ENCODE assay signal across 13 cellular contexts in the genomic region with DNA sequence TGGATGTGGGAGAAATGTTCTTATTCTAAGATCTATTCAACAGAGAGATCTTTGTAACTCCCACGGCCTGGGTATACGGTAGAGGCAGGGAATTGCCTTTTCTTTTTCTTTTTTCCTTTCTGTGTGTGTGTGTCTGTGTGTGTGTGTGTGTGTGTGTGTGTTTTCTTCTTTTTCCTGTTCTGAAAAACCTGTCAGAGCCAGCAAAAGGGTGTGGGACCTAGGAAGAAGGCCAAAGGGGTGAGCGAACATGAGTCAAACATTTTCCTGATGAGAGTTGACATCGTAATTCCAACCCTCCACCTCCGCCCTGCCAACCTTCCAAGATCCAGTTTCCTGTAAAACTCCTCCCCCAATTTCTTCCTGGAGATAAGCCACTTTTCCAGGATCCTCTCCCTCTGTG. TPM values are rescaled to one million over a fixed set of nuclear protein-coding genes. Genes with fewer than 3 reads are reported as not detected.
DNase-seq lines count a peak whose midpoint lies in the region; ATAC-seq, FAIRE-seq and TF ChIP-seq lines count a peak whose summit lies in the region.
"Had no signal": no experiment of that assay in that cellular context is flagged by ENCODE, and none has a peak within 500 bp of the region (broad histone marks: within the 10 kb centered on the region; RNA-seq: fewer than 3 reads in every experiment).

No MANE protein-coding gene starts in this region.

- no peak for TF ChIP-seq EP300 in A549 (IDR thresholded peaks at IDR 0.05)

- BruUV-seq in PC-3 (replicated peaks; lab: Mats Ljungman, UMichigan) = no TSS peak

- no peaks in the 10 kb centered on the region for H3K36me3 Mint-ChIP-seq in nephron (ENCODE audit: low read depth)

- no peak for TF ChIP-seq RAD21 in A549 (conservative IDR thresholded peaks at IDR 0.05 in 1 of 2, IDR thresholded peaks at IDR 0.05 in 1 of 2)

- H3K4me3 ChIP-seq in A549 (no peak overlapping the region), PC-3 (ENCODE audit: low read length) (peak overlapping the region; percentile 16; the same call in 1 of the 2 replicates)

- H3K4me3 Mint-ChIP-seq in nephron = peak overlapping the region; percentile 20 to 78 (median 72)

- POLR2A ChIA-PET in A549 (lab: Yijun Ruan, JAX) (no interaction called here), PC-3 (lab: Charles Lee; ENCODE audit: unreplicated experiment) (interaction anchor here (0.5 kb wide), 1 partner anchor 112 kb away, joined by 9 read pairs; no protein-coding TSS in a partner anchor)

- peak overlapping the region; percentile 32 for H3K4me2 ChIP-seq in A549
- H3K4me2 ChIP-seq in PC-3 (ENCODE audit: low read length) = peak overlapping the region; percentile 64

- 24% methylated on average over 5 of the region's 5 CpGs for WGBS in A549 (ENCODE audit: missing lambda C conversion rate)

- no peaks in the 10 kb centered on the region for H3K27me3 Mint-ChIP-seq in nephron (ENCODE audit: low read depth)

- H3K27me3 ChIP-seq in PC-3 (ENCODE audit: low read length) = no peaks in the 10 kb centered on the region

- DNase-seq in A549 (ENCODE audit: low read depth in 1 of 2, low spot score in 1 of 2) (peak in 1 of 2 experiments; percentile 69), PC-3 (peak; percentile 97), fibroblast of gingiva (ENCODE audit: low read depth) (peak; percentile 68), NCI-H1694 (lab: John Stamatoyannopoulos, UW) (no peak), frontal cortex (ENCODE audit: low spot score in 2 of 2) (no peak)
- DNase-seq: activated gamma-delta T cell treated with Interleukin-2 at 50 U/mL for 16 hours; AML-193; NCI-H1105 treated with DMSO at 0.1 percent for 48 hours; stimulated activated CD4-positive, alpha-beta T cell treated with anti-CD3 and anti-CD28 coated beads, Interleukin-15, amount 100 ng/mL, for 24 hours had no signal

- no peaks in the 10 kb centered on the region for H3K36me3 ChIP-seq in PC-3 (ENCODE audit: low read depth, low read length)

- H2AFZ ChIP-seq in PC-3 (ENCODE audit: low read length) = peak overlapping the region; percentile 15

- no peak for TF ChIP-seq POLR2A in A549 (IDR thresholded peaks at IDR 0.05; ENCODE audit: low read length)

- no peaks in the 10 kb centered on the region for H3K9me2 ChIP-seq in PC-3 (replicated peaks; ENCODE audit: low read length)

- H3K27ac ChIP-seq in A549 (peak overlapping the region in 1 of 2 experiments; percentile 28; a peak in 2 of 6 replicates), PC-3 (ENCODE audit: low read length) (peak overlapping the region; percentile 69)

- intact Hi-C loops in PC-3 (cut with micrococcal nuclease) = loop anchor here (2.0 to 10.0 kb wide), 4 partner anchors 78 to 872 kb away; a partner anchor contains a TSS

- H3K9ac ChIP-seq in PC-3 (ENCODE audit: low read length) = peak overlapping the region; percentile 30

- peaks cover 22% of the 10 kb centered on the region for H3K79me2 ChIP-seq in PC-3 (ENCODE audit: low read length)

- peaks cover 3% of the 10 kb centered on the region for H3K9me3 Mint-ChIP-seq in nephron

- peaks cover 20% of the 10 kb centered on the region for H3K4me1 Mint-ChIP-seq in nephron

- H4K20me1 ChIP-seq in PC-3 (ENCODE audit: low read length) = peaks cover 8% of the 10 kb centered on the region

- TF ChIP-seq CTCF in A549 (IDR thresholded peaks at IDR 0.05) (no peak), PC-3 (conservative IDR thresholded peaks at IDR 0.05; ENCODE audit: low read depth, low read length) (no peak), nephron (IDR thresholded peaks at IDR 0.05; ENCODE audit: unreplicated experiment in 3 of 3) (no peak)

- ATAC-seq in A549 (no peak), PC-3 (peak; percentile 54), GM18498 (IDR thresholded peaks at IDR 0.05; ENCODE audit: unreplicated experiment) (no peak), HG03571 (IDR thresholded peaks at IDR 0.05; ENCODE audit: unreplicated experiment) (no peak)

- H3K27ac Mint-ChIP-seq in nephron = peak overlapping the region in 2 of 3 experiments; percentile 19 to 50

- H3F3A ChIP-seq in PC-3 (ENCODE audit: low read length, unreplicated experiment) = no peaks in the 10 kb centered on the region

- CTCF ChIA-PET in A549 (lab: Yijun Ruan, JAX) = interaction anchor here (1.3 to 1.7 kb wide), 2 partner anchors 11 to 19 kb away, joined by 3 to 4 read pairs; no protein-coding TSS in a partner anchor
- CTCF ChIA-PET in PC-3 (lab: Charles Lee) = no interaction called here

- FAIRE-seq in A549 (lab: Jason Lieb, UNC) (no peak), frontal cortex (lab: Jason Lieb, UNC) (no peak)

- H3K9me3 ChIP-seq in A549 (no peaks in the 10 kb centered on the region), PC-3 (ENCODE audit: low read length) (no peaks in the 10 kb centered on the region)

- H3K4me1 ChIP-seq in A549 (peaks cover 26% of the 10 kb centered on the region), PC-3 (ENCODE audit: insufficient read depth, low read length) (peaks cover 40% of the 10 kb centered on the region)

TF ChIP-seq in A549, 52 proteins besides CTCF, POLR2A, EP300 and RAD21:
- TF ChIP-seq CEBPB (IDR thresholded peaks at IDR 0.05) = no peak
- no peak for TF ChIP-seq HEYL (CRISPR knock-in tag; IDR thresholded peaks at IDR 0.05)
- TF ChIP-seq MAFK (IDR thresholded peaks at IDR 0.05; ENCODE audit: partially characterized antibody) = no peak
- TF ChIP-seq EHF (CRISPR knock-in tag; IDR thresholded peaks at IDR 0.05) = no peak
- TF ChIP-seq RARB (CRISPR knock-in tag; IDR thresholded peaks at IDR 0.05) = no peak
- TF ChIP-seq CBX2 (IDR thresholded peaks at IDR 0.05; ENCODE audit: borderline replicate concordance, low read depth) = no peak
- no peak for TF ChIP-seq JUN (IDR thresholded peaks at IDR 0.05)
- no peak for TF ChIP-seq FOSB (CRISPR knock-in tag; IDR thresholded peaks at IDR 0.05)
- TF ChIP-seq, protein P1, sequence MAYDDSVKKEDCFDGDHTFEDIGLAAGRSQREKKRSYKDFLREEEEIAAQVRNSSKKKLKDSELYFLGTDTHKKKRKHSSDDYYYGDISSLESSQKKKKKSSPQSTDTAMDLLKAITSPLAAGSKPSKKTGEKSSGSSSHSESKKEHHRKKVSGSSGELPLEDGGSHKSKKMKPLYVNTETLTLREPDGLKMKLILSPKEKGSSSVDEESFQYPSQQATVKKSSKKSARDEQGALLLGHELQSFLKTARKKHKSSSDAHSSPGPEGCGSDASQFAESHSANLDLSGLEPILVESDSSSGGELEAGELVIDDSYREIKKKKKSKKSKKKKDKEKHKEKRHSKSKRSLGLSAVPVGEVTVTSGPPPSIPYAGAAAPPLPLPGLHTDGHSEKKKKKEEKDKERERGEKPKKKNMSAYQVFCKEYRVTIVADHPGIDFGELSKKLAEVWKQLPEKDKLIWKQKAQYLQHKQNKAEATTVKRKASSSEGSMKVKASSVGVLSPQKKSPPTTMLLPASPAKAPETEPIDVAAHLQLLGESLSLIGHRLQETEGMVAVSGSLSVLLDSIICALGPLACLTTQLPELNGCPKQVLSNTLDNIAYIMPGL (CRISPR knock-in tag; IDR thresholded peaks at IDR 0.05; ENCODE audit: borderline replicate concordance) = no peak
- TF ChIP-seq, protein P2, sequence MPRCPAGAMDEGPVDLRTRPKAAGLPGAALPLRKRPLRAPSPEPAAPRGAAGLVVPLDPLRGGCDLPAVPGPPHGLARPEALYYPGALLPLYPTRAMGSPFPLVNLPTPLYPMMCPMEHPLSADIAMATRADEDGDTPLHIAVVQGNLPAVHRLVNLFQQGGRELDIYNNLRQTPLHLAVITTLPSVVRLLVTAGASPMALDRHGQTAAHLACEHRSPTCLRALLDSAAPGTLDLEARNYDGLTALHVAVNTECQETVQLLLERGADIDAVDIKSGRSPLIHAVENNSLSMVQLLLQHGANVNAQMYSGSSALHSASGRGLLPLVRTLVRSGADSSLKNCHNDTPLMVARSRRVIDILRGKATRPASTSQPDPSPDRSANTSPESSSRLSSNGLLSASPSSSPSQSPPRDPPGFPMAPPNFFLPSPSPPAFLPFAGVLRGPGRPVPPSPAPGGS (IDR thresholded peaks at IDR 0.05) = no peak

RNA-seq across cellular contexts. Expression of a gene that starts 2.8 kb away (rescaled TPM):
- polyA plus RNA-seq in A549 (2011; rRNA removed) (6.3 and 10.1 TPM in 2 replicates), A549 (2017; fragmentation: RNase III; extraction: RNeasy Plus Mini Kit Qiagen cat#74134 plus additional on column Dnase treatment) (5.9 to 6.3 TPM (median 6.2 TPM) in 3 replicates)
- polyA plus RNA-seq in A549 (2012; cell fraction: cytosol; rRNA removed) = 4.9 and 6.1 TPM in 2 replicates
- 2.8 and 3.6 TPM in 2 replicates for polyA plus RNA-seq in A549 (2012; cell fraction: nucleus; rRNA removed)
- 3.4 and 3.8 TPM in 2 replicates for polyA minus RNA-seq in A549 (2011; rRNA and poly(A)+ RNA removed)
- total RNA-seq in PC-3 (2014; rRNA removed) (52.3 and 58.1 TPM in 2 replicates), frontal cortex (49.7 TPM)

RNA-seq across cellular contexts. Expression of a gene that starts 32.8 kb away (rescaled TPM):
- not detected in 2 replicates for polyA plus RNA-seq in A549 (2011; rRNA removed)
- polyA plus RNA-seq in A549 (2012; cell fraction: cytosol; rRNA removed) = not detected in 2 replicates
- not detected in 2 replicates for polyA plus RNA-seq in A549 (2012; cell fraction: nucleus; rRNA removed)
- polyA plus RNA-seq in A549 (2017; fragmentation: RNase III; extraction: RNeasy Plus Mini Kit Qiagen cat#74134 plus additional on column Dnase treatment) = not detected in 3 replicates
- polyA minus RNA-seq in A549 (2011; rRNA and poly(A)+ RNA removed) = not detected in 2 replicates
- not detected in 2 replicates for total RNA-seq in PC-3 (2014; rRNA removed)
- 3.3 TPM for total RNA-seq in frontal cortex
- total RNA-seq: T-helper 2 cell treated with Interferon-gamma antibody and Interleukin-4, amounts not matched to agents 100 ng/mL and 5 ng/mL, for 36 hours had no signal

Comparison
In these comparisons a context has a peak if more than half of its experiments do, and no peak if none do; other contexts are left out.
1. DNase-seq: peak in PC-3 (single experiment) and fibroblast of gingiva (single experiment); none in NCI-H1694 (single experiment) and frontal cortex (0 of 2).